ENCODE assay signal across 1 cellular context in the genomic region with DNA sequence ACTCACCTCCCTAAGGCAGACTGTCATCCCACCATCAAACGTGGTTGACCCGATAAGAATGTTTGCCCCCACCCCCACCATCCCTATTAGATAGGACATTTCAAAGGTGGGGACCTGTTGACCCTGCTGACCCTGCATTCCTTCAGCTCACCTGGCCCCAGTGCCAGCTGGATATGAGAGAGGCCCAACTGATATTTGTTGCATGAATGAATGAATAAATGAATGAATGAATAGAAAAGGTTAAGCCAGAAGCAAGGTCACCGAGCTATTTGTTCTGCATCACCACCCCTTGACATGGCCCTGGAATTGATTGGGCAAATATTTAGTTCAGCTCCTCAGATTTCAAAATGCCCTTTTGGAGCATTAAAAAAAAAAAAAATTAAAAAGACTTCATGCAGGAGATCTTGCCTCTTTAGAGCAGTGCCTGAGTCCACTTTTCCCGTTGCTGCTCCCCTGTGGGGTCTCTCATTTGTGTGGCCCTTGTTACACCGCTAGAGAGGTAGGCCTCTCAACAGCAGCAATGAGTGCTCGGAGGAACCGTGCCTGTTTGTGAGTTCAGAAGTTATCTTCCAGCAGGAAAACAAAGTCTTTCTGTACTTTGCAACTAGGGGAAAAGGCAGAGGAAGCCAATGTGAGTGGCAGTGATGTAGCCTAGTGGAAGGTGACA.
TF ChIP-seq lines count a peak whose summit lies in the region.

No MANE protein-coding gene starts in this region.

TF ChIP-seq in HepG2, 621 proteins besides CTCF, POLR2A, EP300 and RAD21 (continued from another document and continues in another):
- TF ChIP-seq MIER2 (CRISPR knock-in tag; IDR thresholded peaks at IDR 0.05): 0 out of 2 replicates have a peak, but pooled peaks have one; percentile 31
- TF ChIP-seq, protein P1, sequence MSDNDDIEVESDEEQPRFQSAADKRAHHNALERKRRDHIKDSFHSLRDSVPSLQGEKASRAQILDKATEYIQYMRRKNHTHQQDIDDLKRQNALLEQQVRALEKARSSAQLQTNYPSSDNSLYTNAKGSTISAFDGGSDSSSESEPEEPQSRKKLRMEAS (IDR thresholded peaks at IDR 0.05): peak; percentile 62
- TF ChIP-seq SOX13 (IDR thresholded peaks at IDR 0.05): peak; percentile 18; the same call in 1 of the 2 replicates
- TF ChIP-seq SOX13 (CRISPR knock-in tag; conservative IDR thresholded peaks at IDR 0.05 in 1 of 2, IDR thresholded peaks at IDR 0.05 in 1 of 2): peak in 1 of 2 experiments; percentile 83; a peak in 2 of 4 replicates
- no peak for TF ChIP-seq ISX (CRISPR knock-in tag; conservative IDR thresholded peaks at IDR 0.05)
- TF ChIP-seq TP53 (CRISPR knock-in tag; conservative IDR thresholded peaks at IDR 0.05): no peak
- TF ChIP-seq ZKSCAN1 (IDR thresholded peaks at IDR 0.05; ENCODE audit: low read length): no peak
- no peak for TF ChIP-seq PRPF4 (IDR thresholded peaks at IDR 0.05; ENCODE audit: low read depth, low read length, poor library complexity, severe bottlenecking)
- TF ChIP-seq, protein P2, sequence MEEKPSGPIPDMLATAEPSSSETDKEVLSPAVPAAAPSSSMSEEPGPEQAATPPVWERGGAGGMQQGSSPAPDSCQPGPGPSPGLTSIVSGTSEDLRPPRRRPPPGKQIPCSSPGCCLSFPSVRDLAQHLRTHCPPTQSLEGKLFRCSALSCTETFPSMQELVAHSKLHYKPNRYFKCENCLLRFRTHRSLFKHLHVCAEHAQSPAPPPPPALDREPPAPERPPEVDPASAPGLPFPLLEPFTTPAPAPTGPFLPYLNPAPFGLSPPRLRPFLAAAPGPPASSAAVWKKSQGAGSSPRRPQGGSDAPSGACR (CRISPR knock-in tag; IDR thresholded peaks at IDR 0.05): peak; percentile 26; the same call in 1 of the 2 replicates
- TF ChIP-seq FOXO1 (CRISPR knock-in tag; IDR thresholded peaks at IDR 0.05): peak; percentile 69
- TF ChIP-seq ETV6 (CRISPR knock-in tag; conservative IDR thresholded peaks at IDR 0.05): no peak
- TF ChIP-seq, protein P3, sequence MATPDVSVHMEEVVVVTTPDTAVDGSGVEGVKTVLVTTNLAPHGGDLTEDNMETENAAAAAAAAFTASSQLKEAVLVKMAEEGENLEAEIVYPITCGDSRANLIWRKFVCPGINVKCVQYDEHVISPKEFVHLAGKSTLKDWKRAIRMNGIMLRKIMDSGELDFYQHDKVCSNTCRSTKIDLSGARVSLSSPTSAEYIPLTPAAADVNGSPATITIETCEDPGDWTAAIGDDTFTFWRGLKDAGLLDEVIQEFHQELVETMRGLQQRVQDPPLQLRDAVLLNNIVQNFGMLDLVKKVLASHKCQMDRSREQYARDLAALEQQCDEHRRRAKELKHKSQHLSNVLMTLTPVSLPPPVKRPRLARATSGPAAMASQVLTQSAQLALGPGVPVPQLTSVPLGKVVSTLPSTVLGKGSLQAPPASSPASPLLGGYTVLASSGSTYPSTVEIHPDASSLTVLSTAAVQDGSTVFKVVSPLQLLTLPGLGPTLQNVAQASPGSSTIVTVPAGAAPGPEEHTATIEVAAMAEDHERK (CRISPR knock-in tag; IDR thresholded peaks at IDR 0.05; ENCODE audit: low read depth): no peak
- no peak for TF ChIP-seq ZNF138 (CRISPR knock-in tag; IDR thresholded peaks at IDR 0.05; ENCODE audit: low read depth)
- TF ChIP-seq ZNF563 (CRISPR knock-in tag; IDR thresholded peaks at IDR 0.05): no peak
- TF ChIP-seq, protein P4, sequence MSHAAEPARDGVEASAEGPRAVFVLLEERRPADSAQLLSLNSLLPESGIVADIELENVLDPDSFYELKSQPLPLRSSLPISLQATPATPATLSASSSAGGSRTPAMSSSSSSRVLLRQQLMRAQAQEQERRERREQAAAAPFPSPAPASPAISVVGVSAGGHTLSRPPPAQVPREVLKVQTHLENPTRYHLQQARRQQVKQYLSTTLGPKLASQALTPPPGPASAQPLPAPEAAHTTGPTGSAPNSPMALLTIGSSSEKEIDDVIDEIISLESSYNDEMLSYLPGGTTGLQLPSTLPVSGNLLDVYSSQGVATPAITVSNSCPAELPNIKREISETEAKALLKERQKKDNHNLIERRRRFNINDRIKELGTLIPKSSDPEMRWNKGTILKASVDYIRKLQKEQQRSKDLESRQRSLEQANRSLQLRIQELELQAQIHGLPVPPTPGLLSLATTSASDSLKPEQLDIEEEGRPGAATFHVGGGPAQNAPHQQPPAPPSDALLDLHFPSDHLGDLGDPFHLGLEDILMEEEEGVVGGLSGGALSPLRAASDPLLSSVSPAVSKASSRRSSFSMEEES (CRISPR knock-in tag; IDR thresholded peaks at IDR 0.05): 0 out of 2 replicates have a peak, but pooled peaks have one; percentile 15
- TF ChIP-seq SIX1 (CRISPR knock-in tag; IDR thresholded peaks at IDR 0.05; ENCODE audit: borderline replicate concordance): peak; percentile 89
- TF ChIP-seq, protein P5, sequence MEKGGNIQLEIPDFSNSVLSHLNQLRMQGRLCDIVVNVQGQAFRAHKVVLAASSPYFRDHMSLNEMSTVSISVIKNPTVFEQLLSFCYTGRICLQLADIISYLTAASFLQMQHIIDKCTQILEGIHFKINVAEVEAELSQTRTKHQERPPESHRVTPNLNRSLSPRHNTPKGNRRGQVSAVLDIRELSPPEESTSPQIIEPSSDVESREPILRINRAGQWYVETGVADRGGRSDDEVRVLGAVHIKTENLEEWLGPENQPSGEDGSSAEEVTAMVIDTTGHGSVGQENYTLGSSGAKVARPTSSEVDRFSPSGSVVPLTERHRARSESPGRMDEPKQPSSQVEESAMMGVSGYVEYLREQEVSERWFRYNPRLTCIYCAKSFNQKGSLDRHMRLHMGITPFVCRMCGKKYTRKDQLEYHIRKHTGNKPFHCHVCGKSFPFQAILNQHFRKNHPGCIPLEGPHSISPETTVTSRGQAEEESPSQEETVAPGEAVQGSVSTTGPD (CRISPR knock-in tag; IDR thresholded peaks at IDR 0.05): no peak
- TF ChIP-seq, protein P6, sequence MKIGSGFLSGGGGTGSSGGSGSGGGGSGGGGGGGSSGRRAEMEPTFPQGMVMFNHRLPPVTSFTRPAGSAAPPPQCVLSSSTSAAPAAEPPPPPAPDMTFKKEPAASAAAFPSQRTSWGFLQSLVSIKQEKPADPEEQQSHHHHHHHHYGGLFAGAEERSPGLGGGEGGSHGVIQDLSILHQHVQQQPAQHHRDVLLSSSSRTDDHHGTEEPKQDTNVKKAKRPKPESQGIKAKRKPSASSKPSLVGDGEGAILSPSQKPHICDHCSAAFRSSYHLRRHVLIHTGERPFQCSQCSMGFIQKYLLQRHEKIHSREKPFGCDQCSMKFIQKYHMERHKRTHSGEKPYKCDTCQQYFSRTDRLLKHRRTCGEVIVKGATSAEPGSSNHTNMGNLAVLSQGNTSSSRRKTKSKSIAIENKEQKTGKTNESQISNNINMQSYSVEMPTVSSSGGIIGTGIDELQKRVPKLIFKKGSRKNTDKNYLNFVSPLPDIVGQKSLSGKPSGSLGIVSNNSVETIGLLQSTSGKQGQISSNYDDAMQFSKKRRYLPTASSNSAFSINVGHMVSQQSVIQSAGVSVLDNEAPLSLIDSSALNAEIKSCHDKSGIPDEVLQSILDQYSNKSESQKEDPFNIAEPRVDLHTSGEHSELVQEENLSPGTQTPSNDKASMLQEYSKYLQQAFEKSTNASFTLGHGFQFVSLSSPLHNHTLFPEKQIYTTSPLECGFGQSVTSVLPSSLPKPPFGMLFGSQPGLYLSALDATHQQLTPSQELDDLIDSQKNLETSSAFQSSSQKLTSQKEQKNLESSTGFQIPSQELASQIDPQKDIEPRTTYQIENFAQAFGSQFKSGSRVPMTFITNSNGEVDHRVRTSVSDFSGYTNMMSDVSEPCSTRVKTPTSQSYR (CRISPR knock-in tag; IDR thresholded peaks at IDR 0.05; ENCODE audit: borderline replicate concordance): peak; percentile 93
- TF ChIP-seq, protein P7, sequence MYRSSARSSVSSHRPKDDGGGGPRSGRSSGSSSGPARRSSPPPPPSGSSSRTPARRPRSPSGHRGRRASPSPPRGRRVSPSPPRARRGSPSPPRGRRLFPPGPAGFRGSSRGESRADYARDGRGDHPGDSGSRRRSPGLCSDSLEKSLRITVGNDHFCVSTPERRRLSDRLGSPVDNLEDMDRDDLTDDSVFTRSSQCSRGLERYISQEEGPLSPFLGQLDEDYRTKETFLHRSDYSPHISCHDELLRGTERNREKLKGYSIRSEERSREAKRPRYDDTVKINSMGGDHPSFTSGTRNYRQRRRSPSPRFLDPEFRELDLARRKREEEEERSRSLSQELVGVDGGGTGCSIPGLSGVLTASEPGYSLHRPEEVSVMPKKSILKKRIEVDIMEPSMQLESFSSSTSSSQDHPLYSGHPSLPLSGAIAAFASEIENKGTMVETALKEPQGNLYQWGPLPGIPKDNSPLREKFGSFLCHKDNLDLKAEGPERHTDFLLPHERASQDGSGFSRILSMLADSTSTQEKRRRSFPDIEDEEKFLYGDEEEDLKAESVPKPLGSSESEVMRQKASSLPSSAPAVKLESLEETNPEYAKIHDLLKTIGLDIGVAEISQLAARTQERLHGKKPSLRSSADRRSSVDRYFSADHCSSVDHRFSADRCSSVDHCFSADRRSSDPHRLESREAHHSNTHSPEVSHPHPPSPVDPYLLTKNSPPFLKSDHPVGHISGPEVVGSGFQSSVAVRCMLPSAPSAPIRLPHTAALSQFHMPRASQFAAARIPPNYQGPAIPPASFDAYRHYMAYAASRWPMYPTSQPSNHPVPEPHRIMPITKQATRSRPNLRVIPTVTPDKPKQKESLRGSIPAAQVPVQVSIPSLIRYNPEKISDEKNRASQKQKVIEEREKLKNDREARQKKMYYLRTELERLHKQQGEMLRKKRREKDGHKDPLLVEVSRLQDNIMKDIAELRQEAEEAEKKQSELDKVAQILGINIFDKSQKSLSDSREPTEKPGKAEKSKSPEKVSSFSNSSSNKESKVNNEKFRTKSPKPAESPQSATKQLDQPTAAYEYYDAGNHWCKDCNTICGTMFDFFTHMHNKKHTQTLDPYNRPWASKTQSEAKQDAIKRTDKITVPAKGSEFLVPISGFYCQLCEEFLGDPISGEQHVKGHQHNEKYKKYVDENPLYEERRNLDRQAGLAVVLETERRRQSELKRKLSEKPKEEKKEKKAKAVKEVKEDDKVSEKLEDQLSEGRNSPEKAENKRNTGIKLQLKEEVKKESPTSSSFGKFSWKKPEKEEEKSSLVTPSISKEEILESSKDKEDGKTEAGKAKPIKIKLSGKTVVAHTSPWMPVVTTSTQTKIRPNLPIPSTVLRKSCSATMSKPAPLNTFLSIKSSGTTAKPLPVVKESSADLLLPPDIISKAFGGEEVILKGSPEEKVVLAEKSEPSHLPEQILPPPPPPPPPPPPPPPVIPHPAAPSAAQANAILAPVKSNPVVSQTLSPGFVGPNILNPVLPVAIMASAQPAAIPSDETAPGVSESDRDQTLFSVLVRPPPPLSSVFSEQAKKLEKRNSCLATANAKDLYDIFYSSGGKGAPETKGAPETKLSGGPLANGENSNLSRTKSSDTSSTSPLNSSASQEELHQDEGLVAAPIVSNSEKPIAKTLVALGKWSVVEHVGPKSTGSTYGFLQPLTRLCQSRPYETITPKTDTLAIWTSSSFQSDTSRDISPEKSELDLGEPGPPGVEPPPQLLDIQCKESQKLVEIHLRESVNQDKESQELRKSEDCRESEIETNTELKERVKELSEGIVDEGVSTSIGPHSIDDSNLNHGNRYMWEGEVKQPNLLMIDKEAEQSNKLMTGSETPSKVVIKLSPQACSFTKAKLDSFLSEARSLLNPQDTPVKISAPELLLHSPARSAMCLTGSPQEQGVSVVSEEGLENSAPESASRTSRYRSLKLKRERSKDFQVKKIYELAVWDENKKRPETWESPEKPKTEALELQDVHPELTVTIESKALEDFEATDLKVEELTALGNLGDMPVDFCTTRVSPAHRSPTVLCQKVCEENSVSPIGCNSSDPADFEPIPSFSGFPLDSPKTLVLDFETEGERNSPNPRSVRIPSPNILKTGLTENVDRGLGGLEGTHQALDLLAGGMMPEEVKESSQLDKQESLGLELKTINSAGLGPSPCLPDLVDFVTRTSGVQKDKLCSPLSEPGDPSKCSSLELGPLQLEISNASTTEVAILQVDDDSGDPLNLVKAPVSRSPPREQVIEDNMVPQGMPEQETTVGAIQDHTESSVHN (CRISPR knock-in tag; IDR thresholded peaks at IDR 0.05): no peak
- peak; percentile 31; the same call in 1 of the 2 replicates for TF ChIP-seq KAT8 (CRISPR knock-in tag; IDR thresholded peaks at IDR 0.05)
- no peak for TF ChIP-seq ZIK1 (CRISPR knock-in tag; IDR thresholded peaks at IDR 0.05; ENCODE audit: borderline replicate concordance, low read depth)
- TF ChIP-seq ZNF34 (CRISPR knock-in tag; IDR thresholded peaks at IDR 0.05; ENCODE audit: borderline replicate concordance): no peak
- no peak for TF ChIP-seq FOXC1 (CRISPR knock-in tag; IDR thresholded peaks at IDR 0.05; ENCODE audit: borderline replicate concordance)
- TF ChIP-seq ATF1 (CRISPR knock-in tag; IDR thresholded peaks at IDR 0.05): peak; percentile 55
- TF ChIP-seq ZNF660 (CRISPR knock-in tag; IDR thresholded peaks at IDR 0.05; ENCODE audit: borderline replicate concordance, low read depth): no peak
- TF ChIP-seq ZNF75D (CRISPR knock-in tag; IDR thresholded peaks at IDR 0.05; ENCODE audit: borderline replicate concordance): no peak
- TF ChIP-seq, protein P8, sequence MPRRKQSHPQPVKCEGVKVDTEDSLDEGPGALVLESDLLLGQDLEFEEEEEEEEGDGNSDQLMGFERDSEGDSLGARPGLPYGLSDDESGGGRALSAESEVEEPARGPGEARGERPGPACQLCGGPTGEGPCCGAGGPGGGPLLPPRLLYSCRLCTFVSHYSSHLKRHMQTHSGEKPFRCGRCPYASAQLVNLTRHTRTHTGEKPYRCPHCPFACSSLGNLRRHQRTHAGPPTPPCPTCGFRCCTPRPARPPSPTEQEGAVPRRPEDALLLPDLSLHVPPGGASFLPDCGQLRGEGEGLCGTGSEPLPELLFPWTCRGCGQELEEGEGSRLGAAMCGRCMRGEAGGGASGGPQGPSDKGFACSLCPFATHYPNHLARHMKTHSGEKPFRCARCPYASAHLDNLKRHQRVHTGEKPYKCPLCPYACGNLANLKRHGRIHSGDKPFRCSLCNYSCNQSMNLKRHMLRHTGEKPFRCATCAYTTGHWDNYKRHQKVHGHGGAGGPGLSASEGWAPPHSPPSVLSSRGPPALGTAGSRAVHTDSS (CRISPR knock-in tag; conservative IDR thresholded peaks at IDR 0.05): no peak
- TF ChIP-seq LCORL (IDR thresholded peaks at IDR 0.05): no peak
- TF ChIP-seq LCORL (CRISPR knock-in tag; IDR thresholded peaks at IDR 0.05): no peak
- TF ChIP-seq ZNF713 (CRISPR knock-in tag; IDR thresholded peaks at IDR 0.05): no peak
- TF ChIP-seq SUZ12 (IDR thresholded peaks at IDR 0.05; ENCODE audit: low read depth, low read length): no peak
- TF ChIP-seq, protein P9, sequence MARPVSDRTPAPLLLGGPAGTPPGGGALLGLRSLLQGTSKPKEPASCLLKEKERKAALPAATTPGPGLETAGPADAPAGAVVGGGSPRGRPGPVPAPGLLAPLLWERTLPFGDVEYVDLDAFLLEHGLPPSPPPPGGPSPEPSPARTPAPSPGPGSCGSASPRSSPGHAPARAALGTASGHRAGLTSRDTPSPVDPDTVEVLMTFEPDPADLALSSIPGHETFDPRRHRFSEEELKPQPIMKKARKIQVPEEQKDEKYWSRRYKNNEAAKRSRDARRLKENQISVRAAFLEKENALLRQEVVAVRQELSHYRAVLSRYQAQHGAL (CRISPR knock-in tag; IDR thresholded peaks at IDR 0.05; ENCODE audit: not compliant biosample characterization): no peak
- no peak for TF ChIP-seq BRCA1 (CRISPR knock-in tag; IDR thresholded peaks at IDR 0.05)
- TF ChIP-seq, protein P10, sequence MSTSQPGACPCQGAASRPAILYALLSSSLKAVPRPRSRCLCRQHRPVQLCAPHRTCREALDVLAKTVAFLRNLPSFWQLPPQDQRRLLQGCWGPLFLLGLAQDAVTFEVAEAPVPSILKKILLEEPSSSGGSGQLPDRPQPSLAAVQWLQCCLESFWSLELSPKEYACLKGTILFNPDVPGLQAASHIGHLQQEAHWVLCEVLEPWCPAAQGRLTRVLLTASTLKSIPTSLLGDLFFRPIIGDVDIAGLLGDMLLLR (CRISPR knock-in tag; IDR thresholded peaks at IDR 0.05): no peak
- no peak for TF ChIP-seq ZFP82 (CRISPR knock-in tag; IDR thresholded peaks at IDR 0.05; ENCODE audit: borderline replicate concordance)
- TF ChIP-seq ZNF674 (CRISPR knock-in tag; IDR thresholded peaks at IDR 0.05; ENCODE audit: low read depth): no peak
- peak; percentile 54; the same call in 1 of the 2 replicates for TF ChIP-seq ZFY (CRISPR knock-in tag; IDR thresholded peaks at IDR 0.05)
